Comparison of ENCODE assay signal across 1 cellular context in genomic region chr22:50030315-50031188, GRCh38.
TF ChIP-seq lines count a peak whose summit lies in the region.

No MANE protein-coding gene starts in this region.

TF ChIP-seq in HEK293, 187 proteins besides CTCF, POLR2A, EP300 and RAD21 (continued from another document and continues in another):
- TF ChIP-seq ZSCAN18 (tag by site-specific recombination; IDR thresholded peaks at IDR 0.05) = no peak
- TF ChIP-seq ZNF362 (tag by site-specific recombination; IDR thresholded peaks at IDR 0.05) = no peak
- no peak for TF ChIP-seq ZNF148 (tag by site-specific recombination; IDR thresholded peaks at IDR 0.05; ENCODE audit: borderline replicate concordance)
- TF ChIP-seq ZNF629 (tag by site-specific recombination; IDR thresholded peaks at IDR 0.05) = no peak
- TF ChIP-seq ATF2 (tag by site-specific recombination; IDR thresholded peaks at IDR 0.05; ENCODE audit: low read depth) = no peak
- TF ChIP-seq GLI4 (tag by site-specific recombination; IDR thresholded peaks at IDR 0.05) = no peak
- peak; percentile 50; the same call in 1 of the 2 replicates for TF ChIP-seq ZNF692 (tag by site-specific recombination; IDR thresholded peaks at IDR 0.05)
- TF ChIP-seq WT1 (tag by site-specific recombination; IDR thresholded peaks at IDR 0.05) = no peak
- TF ChIP-seq RBAK (tag by site-specific recombination; IDR thresholded peaks at IDR 0.05) = no peak
- 0 out of 2 replicates have a peak, but pooled peaks have one; percentile 27 for TF ChIP-seq ZBTB48 (tag by site-specific recombination; IDR thresholded peaks at IDR 0.05)
- peak; percentile 83; the same call in 1 of the 2 replicates for TF ChIP-seq ZNF560 (tag by site-specific recombination; IDR thresholded peaks at IDR 0.05; ENCODE audit: borderline replicate concordance)
- TF ChIP-seq ZNF610 (tag by site-specific recombination; IDR thresholded peaks at IDR 0.05; ENCODE audit: borderline replicate concordance) = 0 out of 2 replicates have a peak, but pooled peaks have one; percentile 17
- TF ChIP-seq ZNF404 (tag by site-specific recombination; IDR thresholded peaks at IDR 0.05) = no peak
- TF ChIP-seq GLI2 (tag by site-specific recombination; IDR thresholded peaks at IDR 0.05; ENCODE audit: borderline replicate concordance, low read depth) = no peak
- TF ChIP-seq KLF16 (tag by site-specific recombination; IDR thresholded peaks at IDR 0.05) = no peak
- no peak for TF ChIP-seq ZNF843 (tag by site-specific recombination; IDR thresholded peaks at IDR 0.05)
- no peak for TF ChIP-seq ZNF274 (IDR thresholded peaks at IDR 0.05; ENCODE audit: low read length)
- no peak for TF ChIP-seq ZNF274 (tag by site-specific recombination; IDR thresholded peaks at IDR 0.05; ENCODE audit: borderline replicate concordance)
- TF ChIP-seq ZNF791 (tag by site-specific recombination; IDR thresholded peaks at IDR 0.05) = no peak
- no peak for TF ChIP-seq ZNF514 (tag by site-specific recombination; IDR thresholded peaks at IDR 0.05)
- no peak for TF ChIP-seq ZNF571 (tag by site-specific recombination; IDR thresholded peaks at IDR 0.05)
- TF ChIP-seq ZNF837 (tag by site-specific recombination; IDR thresholded peaks at IDR 0.05) = no peak
- TF ChIP-seq ZEB2 (tag by site-specific recombination; IDR thresholded peaks at IDR 0.05) = peak; percentile 38; the same call in 1 of the 2 replicates
- TF ChIP-seq PATZ1 (tag by site-specific recombination; IDR thresholded peaks at IDR 0.05) = peak; percentile 56
- TF ChIP-seq ZNF391 (tag by site-specific recombination; IDR thresholded peaks at IDR 0.05; ENCODE audit: borderline replicate concordance, low read depth) = peak; percentile 42; the same call in 1 of the 2 replicates
- TF ChIP-seq INSM2 (tag by site-specific recombination; IDR thresholded peaks at IDR 0.05) = no peak
- no peak for TF ChIP-seq ZNF433 (tag by site-specific recombination; IDR thresholded peaks at IDR 0.05; ENCODE audit: low read depth)
- 0 out of 2 replicates have a peak, but pooled peaks have one; percentile 20 for TF ChIP-seq ZBTB7A (tag by site-specific recombination; IDR thresholded peaks at IDR 0.05; ENCODE audit: low read depth)
- no peak for TF ChIP-seq ZNF707 (tag by site-specific recombination; IDR thresholded peaks at IDR 0.05)
- no peak for TF ChIP-seq ZNF585B (tag by site-specific recombination; IDR thresholded peaks at IDR 0.05)
- TF ChIP-seq PRDM6 (tag by site-specific recombination; IDR thresholded peaks at IDR 0.05) = no peak
- no peak for TF ChIP-seq ZNF677 (tag by site-specific recombination; IDR thresholded peaks at IDR 0.05)
- TF ChIP-seq ZNF473 (tag by site-specific recombination; IDR thresholded peaks at IDR 0.05) = no peak
- TF ChIP-seq ZNF23 (tag by site-specific recombination; IDR thresholded peaks at IDR 0.05; ENCODE audit: borderline replicate concordance) = no peak
- no peak for TF ChIP-seq ZNF211 (tag by site-specific recombination; IDR thresholded peaks at IDR 0.05; ENCODE audit: low read depth)
- no peak for TF ChIP-seq ZNF670 (tag by site-specific recombination; IDR thresholded peaks at IDR 0.05; ENCODE audit: low read depth)
- TF ChIP-seq ZNF2 (tag by site-specific recombination; IDR thresholded peaks at IDR 0.05) = 0 out of 2 replicates have a peak, but pooled peaks have one; percentile 35
- no peak for TF ChIP-seq ZNF768 (tag by site-specific recombination; IDR thresholded peaks at IDR 0.05)
- TF ChIP-seq ZNF366 (tag by site-specific recombination; conservative IDR thresholded peaks at IDR 0.05) = no peak
- TF ChIP-seq IKZF3 (tag by site-specific recombination; IDR thresholded peaks at IDR 0.05) = no peak
- TF ChIP-seq ZNF600 (tag by site-specific recombination; IDR thresholded peaks at IDR 0.05) = no peak
- no peak for TF ChIP-seq FEZF1 (tag by site-specific recombination; IDR thresholded peaks at IDR 0.05)
- TF ChIP-seq ZNF654 (tag by site-specific recombination; IDR thresholded peaks at IDR 0.05; ENCODE audit: low read depth) = peak; percentile 81
- no peak for TF ChIP-seq BCL6B (tag by site-specific recombination; IDR thresholded peaks at IDR 0.05)
- TF ChIP-seq ZNF132 (tag by site-specific recombination; IDR thresholded peaks at IDR 0.05; ENCODE audit: borderline replicate concordance) = no peak
- no peak for TF ChIP-seq ZNF239 (tag by site-specific recombination; IDR thresholded peaks at IDR 0.05)
- TF ChIP-seq ZBTB26 (tag by site-specific recombination; optimal IDR thresholded peaks at IDR 0.05) = peak; percentile 39
- TF ChIP-seq ZBTB44 (tag by site-specific recombination; IDR thresholded peaks at IDR 0.05) = no peak
- no peak for TF ChIP-seq MEIS1 (CRISPR knock-in tag; IDR thresholded peaks at IDR 0.05; ENCODE audit: borderline replicate concordance)
